8 cellular contexts compared by ENCODE assay signal in the genomic region with DNA sequence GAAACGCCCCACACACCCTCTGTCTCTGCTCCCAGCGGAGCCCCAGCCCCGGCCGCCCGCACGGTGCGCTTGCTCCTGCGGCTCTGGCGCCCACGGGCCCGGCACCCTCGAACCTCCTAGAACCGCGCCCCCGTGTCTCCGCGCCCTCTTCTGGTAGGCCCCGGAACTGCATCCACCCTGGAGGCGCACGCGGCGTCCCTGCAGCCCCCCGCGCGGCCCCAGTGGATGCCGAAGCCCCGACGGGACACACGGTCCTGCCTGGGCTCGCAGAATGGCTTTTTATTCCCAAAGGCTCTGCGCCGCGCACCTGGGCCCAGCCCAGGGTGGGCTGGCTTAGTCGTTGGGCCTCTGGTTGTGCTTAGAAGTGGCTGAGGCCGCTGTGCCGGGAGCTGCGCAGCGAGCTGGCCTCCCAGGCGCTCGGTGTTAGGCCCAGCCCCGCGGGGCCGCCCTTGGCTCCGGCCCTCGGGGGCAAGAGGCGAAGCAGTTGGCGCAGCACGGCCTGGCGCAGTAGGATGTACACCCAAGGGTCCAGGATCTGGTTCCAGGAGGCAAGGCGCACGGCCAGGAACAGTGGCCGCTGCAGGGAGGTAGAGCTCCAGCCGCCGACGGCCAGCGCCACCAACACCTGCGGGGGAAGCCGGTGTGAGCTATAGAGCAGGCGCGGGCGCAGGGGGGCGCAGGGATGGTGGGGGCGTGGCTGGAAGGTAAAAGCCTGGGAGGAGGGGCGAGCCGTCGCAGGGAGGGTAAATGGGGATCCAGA. TPM values are rescaled to one million over a fixed set of nuclear protein-coding genes. Genes with fewer than 3 reads are reported as not detected.
DNase-seq lines count a peak whose midpoint lies in the region; ATAC-seq, FAIRE-seq and TF ChIP-seq lines count a peak whose summit lies in the region.

No MANE protein-coding gene starts in this region.

- peaks cover 23% of the 10 kb centered on the region for H3K4me1 ChIP-seq in SJSA1 (replicated peaks)
- peaks cover 10% of the 10 kb centered on the region for H3K4me1 ChIP-seq in prostate gland (replicated peaks)

- no peak overlapping the region; the same call in 1 of the 2 replicates for H3K27ac ChIP-seq in C4-2B
- no peak overlapping the region for H3K27ac ChIP-seq in SJSA1
- H3K27ac ChIP-seq in prostate gland = no peak overlapping the region

- H3K36me3 ChIP-seq in SJSA1 (peaks cover 17% of the 10 kb centered on the region), prostate gland (no peaks in the 10 kb centered on the region)

- WGBS in prostate gland = 8% methylated on average over 59 of the region's 66 CpGs

- DNase-seq in HUDEP-2 (lab: John Stamatoyannopoulos, UW; ENCODE audit: unreplicated experiment in 76 of 76) = peak in 66 of 76 experiments; percentile 28 to 85 (median 69)
- DNase-seq in SJSA1 (ENCODE audit: low read depth in 1 of 2, low spot score in 2 of 2) = peak; percentile 70 to 81
- peak; percentile 82 to 91 (median 84) for DNase-seq in activated naive CD4-positive, alpha-beta T cell (lab: John Stamatoyannopoulos, UW)
- peak; percentile 87 for DNase-seq in Right ventricle myocardium inferior (ENCODE audit: missing footprints)
- no peak for DNase-seq in prostate gland (ENCODE audit: low spot score)
- DNase-seq in urothelium cell line (ENCODE audit: low spot score) = peak; percentile 61

- no peak for FAIRE-seq in urothelium cell line (lab: Jason Lieb, UNC)

- H3K27me3 ChIP-seq in SJSA1 (replicated peaks) (peaks cover 8% of the 10 kb centered on the region; the same call in 1 of the 2 replicates), prostate gland (replicated peaks; ENCODE audit: insufficient read depth) (no peaks in the 10 kb centered on the region)

- peak; percentile 59 for ATAC-seq in Right ventricle myocardium inferior
- ATAC-seq in GM18505 (IDR thresholded peaks at IDR 0.05; ENCODE audit: unreplicated experiment) = no peak

- TF ChIP-seq POLR2A in prostate gland (IDR thresholded peaks at IDR 0.05) (no peak), GM18505 (IDR thresholded peaks at IDR 0.05; ENCODE audit: borderline replicate concordance, extremely low read depth, insufficient read depth, insufficient read length) (no peak)

- TF ChIP-seq CTCF in C4-2B (conservative IDR thresholded peaks at IDR 0.05) = peak; percentile 98
- peak; percentile 85 to 95 (median 90) for TF ChIP-seq CTCF in prostate gland (IDR thresholded peaks at IDR 0.05)

- H3K4me3 ChIP-seq in SJSA1 = peak overlapping the region; percentile 13; the same call in 1 of the 2 replicates
- no peak overlapping the region for H3K4me3 ChIP-seq in prostate gland

- H3K9me3 ChIP-seq in SJSA1 (replicated peaks) (0 out of 2 replicates have a peak, but pooled peaks cover 2% of the 10 kb centered on the region), prostate gland (no peaks in the 10 kb centered on the region)

- intact Hi-C loops in Right ventricle myocardium inferior (cut with DNase I) = loop anchor here (10.0 kb wide), 1 partner anchor 328 kb away; no protein-coding TSS in a partner anchor
- intact Hi-C loops in prostate gland (cut with DNase I) = loop anchor here (10.0 kb wide), 1 partner anchor 328 kb away; no protein-coding TSS in a partner anchor

RNA-seq across cellular contexts. Expression of a gene that starts 2.8 kb away (rescaled TPM):
- total RNA-seq in SJSA1 (2014; rRNA removed; shearing (Covaris generic)) = not detected in 2 replicates
- total RNA-seq in Right ventricle myocardium inferior (not detected), prostate gland (1 to 10 TPM in 1 of 2 donors, not detected in 1; 1.0 TPM)

RNA-seq across cellular contexts. Expression of a gene that starts 23.5 kb away (rescaled TPM):
- 148 and 234 TPM in 2 replicates for total RNA-seq in SJSA1 (2014; rRNA removed; shearing (Covaris generic))
- 50.0 TPM for total RNA-seq in Right ventricle myocardium inferior
- 100 to 1,000 TPM in 1 of 2 donors, 10 to 100 TPM in 1; 71.8 to 101 TPM for total RNA-seq in prostate gland

RNA-seq across cellular contexts. Expression of a gene that starts 39.3 kb away (rescaled TPM):
- total RNA-seq in SJSA1 (2014; rRNA removed; shearing (Covaris generic)) = 75.2 and 79.7 TPM in 2 replicates
- total RNA-seq in Right ventricle myocardium inferior (149 TPM), prostate gland (100 to 1,000 TPM in 1 of 2 donors, 10 to 100 TPM in 1; 54.3 to 255 TPM)

RNA-seq across cellular contexts. Expression of a gene that starts 45.8 kb away (rescaled TPM):
- total RNA-seq in SJSA1 (2014; rRNA removed; shearing (Covaris generic)) = 126 and 146 TPM in 2 replicates
- 46.9 TPM for total RNA-seq in Right ventricle myocardium inferior
- total RNA-seq in prostate gland = 100 to 1,000 TPM in 1 of 2 donors, 10 to 100 TPM in 1; 91.6 to 108 TPM

RNA-seq across cellular contexts. Expression of a gene that starts 53.2 kb away (rescaled TPM):
- 222 and 278 TPM in 2 replicates for total RNA-seq in SJSA1 (2014; rRNA removed; shearing (Covaris generic))
- 32.2 TPM for total RNA-seq in Right ventricle myocardium inferior
- total RNA-seq in prostate gland = 100 to 1,000 TPM in 1 of 2 donors, 10 to 100 TPM in 1; 64.9 to 121 TPM
